23 cellular contexts compared by ENCODE assay signal in the genomic region with DNA sequence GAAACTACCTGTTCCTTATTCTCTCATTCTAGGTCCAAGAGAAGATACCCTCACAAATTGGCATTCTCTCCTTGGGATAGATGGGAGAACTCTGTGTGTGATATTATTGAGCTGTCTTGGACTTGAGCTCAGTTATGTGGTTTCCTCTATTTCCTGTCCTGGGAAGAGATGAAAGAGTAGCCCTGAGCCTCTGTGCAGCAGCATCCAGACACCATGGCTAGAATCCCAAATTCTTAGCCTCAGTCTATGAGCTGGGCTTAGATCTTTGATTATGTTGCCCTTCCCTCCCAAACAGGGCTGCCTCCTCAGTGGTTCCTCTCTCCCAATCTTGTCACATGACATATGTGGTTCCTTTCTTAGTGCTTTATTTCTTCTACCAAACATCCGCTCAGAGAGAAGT.
DNase-seq lines count a peak whose midpoint lies in the region; ATAC-seq and TF ChIP-seq lines count a peak whose summit lies in the region.
"Had no signal": no experiment of that assay in that cellular context is flagged by ENCODE, and none has a peak within 500 bp of the region (broad histone marks: within the 10 kb centered on the region; RNA-seq: fewer than 3 reads in every experiment).

No MANE protein-coding gene starts in this region.

- H3K27me3 Mint-ChIP-seq in natural killer cell (ENCODE audit: low read depth in 2 of 2) = no peaks in the 10 kb centered on the region
- H3K27me3 Mint-ChIP-seq in natural killer cell treated with Interleukin-12 subunit alpha and Interleukin-12 subunit beta and Interleukin-15 and Interleukin-18, amount 100 ng/mL, for 72 hours = peaks cover 0 to 2% of the 10 kb centered on the region in 2 donors

- intact Hi-C loops in natural killer cell (cut with micrococcal nuclease) = no loop called here

- no peak for DNase-seq in natural killer cell
- no peak for DNase-seq in natural killer cell treated with Interleukin-12 subunit alpha and Interleukin-12 subunit beta and Interleukin-15 and Interleukin-18, amount 100 ng/mL, for 72 hours (ENCODE audit: low spot score)
- DNase-seq in SJSA1 (ENCODE audit: low read depth in 1 of 2, low spot score in 2 of 2) = peak in 1 of 2 experiments; percentile 52
- peak; percentile 39 for DNase-seq in fibroblast of mammary gland (ENCODE audit: low read depth)
- no peak for DNase-seq in NOMO-1 treated with dmso at 0.1 percent for 144 hours (lab: John Stamatoyannopoulos, UW; ENCODE audit: unreplicated experiment)
- DNase-seq in omental fat pad (ENCODE audit: low spot score) = no peak
- no peak for DNase-seq in effector memory CD4-positive, alpha-beta T cell
- DNase-seq: activated CD4-positive, alpha-beta T cell treated with anti-CD3 and anti-CD28 coated beads for 48 hours; activated CD8-positive, alpha-beta memory T cell treated with anti-CD3 and anti-CD28 coated beads, Interleukin-2, amount 50 U/mL, for 4 hours; activated gamma-delta T cell treated with Interleukin-2 at 50 U/mL for 16 hours; amygdala; CD4-positive, alpha-beta memory T cell; DMS79 treated with DMSO at 0.1 percent for 48 hours; KG1; NCI-H1436 treated with DMSO at 0.1 percent for 48 hours; NCI-H2227 treated with DMSO at 0.1 percent for 48 hours; pancreas; stimulated activated naive CD4-positive, alpha-beta T cell treated with Interleukin-2 at 50 U/mL for 16 hours; SW 1271; tibial artery had no signal

- no peaks in the 10 kb centered on the region for H3K27me3 ChIP-seq in SJSA1 (replicated peaks)
- no peaks in the 10 kb centered on the region for H3K27me3 ChIP-seq in effector memory CD4-positive, alpha-beta T cell (replicated peaks; ENCODE audit: control insufficient read depth, insufficient read depth, low read length, poor library complexity, severe bottlenecking)
- H3K27me3 ChIP-seq: gastroesophageal sphincter, pancreas, tibial artery had no signal

- no peaks in the 10 kb centered on the region for H3K36me3 Mint-ChIP-seq in natural killer cell
- H3K36me3 Mint-ChIP-seq in natural killer cell treated with Interleukin-12 subunit alpha and Interleukin-12 subunit beta and Interleukin-15 and Interleukin-18, amount 100 ng/mL, for 72 hours = no peaks in the 10 kb centered on the region
- H3K36me3 Mint-ChIP-seq: CD4-positive, alpha-beta memory T cell had no signal

- TF ChIP-seq CTCF in natural killer cell (IDR thresholded peaks at IDR 0.05) = no peak
- no peak for TF ChIP-seq CTCF in fibroblast of mammary gland (conservative IDR thresholded peaks at IDR 0.05; ENCODE audit: control insufficient read depth, insufficient read depth, low read depth, low read length)
- no peak for TF ChIP-seq CTCF in omental fat pad (IDR thresholded peaks at IDR 0.05)

- H3K9me3 Mint-ChIP-seq in natural killer cell = no peaks in the 10 kb centered on the region
- H3K9me3 Mint-ChIP-seq in natural killer cell treated with Interleukin-12 subunit alpha and Interleukin-12 subunit beta and Interleukin-15 and Interleukin-18, amount 100 ng/mL, for 72 hours = no peaks in the 10 kb centered on the region

- ATAC-seq in natural killer cell (no peak), HG02798 (IDR thresholded peaks at IDR 0.05; ENCODE audit: poor library complexity, unreplicated experiment) (no peak), omental fat pad (ENCODE audit: low FRiP score) (no peak)
- ATAC-seq in natural killer cell treated with Interleukin-12 subunit alpha and Interleukin-12 subunit beta and Interleukin-15 and Interleukin-18, amount 100 ng/mL, for 72 hours = no peak
- ATAC-seq: gastroesophageal sphincter, pancreas, sciatic nerve had no signal

- H3K4me1 Mint-ChIP-seq in natural killer cell = peaks cover 18 to 21% of the 10 kb centered on the region in 2 donors
- peaks cover 18% of the 10 kb centered on the region in 2 donors for H3K4me1 Mint-ChIP-seq in natural killer cell treated with Interleukin-12 subunit alpha and Interleukin-12 subunit beta and Interleukin-15 and Interleukin-18, amount 100 ng/mL, for 72 hours (ENCODE audit: low read depth in 2 of 2)
- H3K4me1 Mint-ChIP-seq: CD4-positive, alpha-beta memory T cell had no signal

- H3K27ac Mint-ChIP-seq in natural killer cell = peak overlapping the region; percentile 8 to 75
- H3K27ac Mint-ChIP-seq in natural killer cell treated with Interleukin-12 subunit alpha and Interleukin-12 subunit beta and Interleukin-15 and Interleukin-18, amount 100 ng/mL, for 72 hours = no peak overlapping the region
- H3K27ac Mint-ChIP-seq: CD4-positive, alpha-beta memory T cell had no signal

- peaks cover 33% of the 10 kb centered on the region for H3K4me1 ChIP-seq in SJSA1 (replicated peaks)
- H3K4me1 ChIP-seq in effector memory CD4-positive, alpha-beta T cell (ENCODE audit: control insufficient read depth, insufficient read depth, low read length, poor library complexity, severe bottlenecking) = no peaks in the 10 kb centered on the region

- H3K4me3 Mint-ChIP-seq in natural killer cell = no peak overlapping the region
- H3K4me3 Mint-ChIP-seq in natural killer cell treated with Interleukin-12 subunit alpha and Interleukin-12 subunit beta and Interleukin-15 and Interleukin-18, amount 100 ng/mL, for 72 hours = no peak overlapping the region
- H3K4me3 Mint-ChIP-seq: CD4-positive, alpha-beta memory T cell had no signal

- 0 out of 2 replicates have a peak overlapping the region, but pooled peaks have one; percentile 6 for H3K27ac ChIP-seq in SJSA1
- H3K27ac ChIP-seq in effector memory CD4-positive, alpha-beta T cell (ENCODE audit: insufficient read depth, low read length, poor library complexity, severe bottlenecking) = no peak overlapping the region
- H3K27ac ChIP-seq: gastroesophageal sphincter, pancreas, tibial artery had no signal

- H3K4me3 ChIP-seq in SJSA1 = no peak overlapping the region
- H3K4me3 ChIP-seq in fibroblast of mammary gland (ENCODE audit: control insufficient read depth, low read depth, low read length) = no peak overlapping the region
- no peak overlapping the region for H3K4me3 ChIP-seq in effector memory CD4-positive, alpha-beta T cell (ENCODE audit: insufficient read depth, low read depth, low read length, poor library complexity, severe bottlenecking)
- H3K4me3 ChIP-seq: gastroesophageal sphincter, pancreas, tibial artery had no signal

- H3K9me3 ChIP-seq in SJSA1 (replicated peaks) = no peaks in the 10 kb centered on the region
- H3K9me3 ChIP-seq in effector memory CD4-positive, alpha-beta T cell (ENCODE audit: control insufficient read depth, low read length) = no peaks in the 10 kb centered on the region
- H3K9me3 ChIP-seq: gastroesophageal sphincter, pancreas, tibial artery had no signal

- H3K36me3 ChIP-seq in SJSA1 = no peaks in the 10 kb centered on the region
- no peaks in the 10 kb centered on the region for H3K36me3 ChIP-seq in effector memory CD4-positive, alpha-beta T cell (ENCODE audit: control insufficient read depth, insufficient read depth, low read length)
- H3K36me3 ChIP-seq: gastroesophageal sphincter, pancreas, tibial artery had no signal

Comparison
In these comparisons a context has a peak if more than half of its experiments do, and no peak if none do; other contexts are left out.
1. H3K27ac Mint-ChIP-seq: peak in natural killer cell (2 of 2); none in natural killer cell treated with Interleukin-12 subunit alpha and Interleukin-12 subunit beta and Interleukin-15 and Interleukin-18, amount 100 ng/mL, for 72 hours (0 of 2).